ENCODE assay signal across 8 cellular contexts in the genomic region with DNA sequence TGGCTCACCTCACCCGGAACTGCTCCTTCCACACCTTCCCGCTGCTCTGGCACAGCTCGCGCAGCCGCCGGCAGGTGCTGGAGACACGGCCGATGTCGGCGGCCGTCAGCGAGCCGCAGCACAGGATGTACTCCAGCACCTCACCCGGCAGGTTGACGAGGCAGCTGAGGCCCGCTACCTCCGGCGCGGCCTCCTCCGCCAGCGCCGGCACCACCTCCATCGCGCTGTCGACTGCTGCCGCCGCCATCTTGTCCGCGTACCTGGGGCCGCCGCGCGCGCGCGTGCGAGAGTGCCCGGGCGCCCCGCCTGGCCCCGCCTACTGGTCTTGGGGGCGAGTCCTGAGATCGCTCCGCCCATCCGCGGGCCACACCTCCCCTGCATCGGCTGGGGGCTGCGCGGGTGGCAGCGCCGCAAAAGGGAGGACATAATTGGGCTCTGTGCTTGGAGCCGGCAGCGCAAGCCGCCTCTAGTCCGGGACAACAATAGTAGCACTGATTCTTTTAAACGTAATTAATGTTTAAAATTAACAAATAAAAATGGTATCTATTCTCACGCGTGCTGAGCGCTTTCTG. TPM values are rescaled to one million over a fixed set of nuclear protein-coding genes. Genes with fewer than 3 reads are reported as not detected.
DNase-seq lines count a peak whose midpoint lies in the region; FAIRE-seq and TF ChIP-seq lines count a peak whose summit lies in the region.

A gene with protein sequence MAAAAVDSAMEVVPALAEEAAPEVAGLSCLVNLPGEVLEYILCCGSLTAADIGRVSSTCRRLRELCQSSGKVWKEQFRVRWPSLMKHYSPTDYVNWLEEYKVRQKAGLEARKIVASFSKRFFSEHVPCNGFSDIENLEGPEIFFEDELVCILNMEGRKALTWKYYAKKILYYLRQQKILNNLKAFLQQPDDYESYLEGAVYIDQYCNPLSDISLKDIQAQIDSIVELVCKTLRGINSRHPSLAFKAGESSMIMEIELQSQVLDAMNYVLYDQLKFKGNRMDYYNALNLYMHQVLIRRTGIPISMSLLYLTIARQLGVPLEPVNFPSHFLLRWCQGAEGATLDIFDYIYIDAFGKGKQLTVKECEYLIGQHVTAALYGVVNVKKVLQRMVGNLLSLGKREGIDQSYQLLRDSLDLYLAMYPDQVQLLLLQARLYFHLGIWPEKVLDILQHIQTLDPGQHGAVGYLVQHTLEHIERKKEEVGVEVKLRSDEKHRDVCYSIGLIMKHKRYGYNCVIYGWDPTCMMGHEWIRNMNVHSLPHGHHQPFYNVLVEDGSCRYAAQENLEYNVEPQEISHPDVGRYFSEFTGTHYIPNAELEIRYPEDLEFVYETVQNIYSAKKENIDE (minus strand): TSS at position 261 of the 572 bp plus-strand sequence. CDS start 14 bp downstream, at position 247.

- H3K4me1 Mint-ChIP-seq in neural crest cell = peaks cover 24% of the 10 kb centered on the region

- FAIRE-seq in H54 (lab: Jason Lieb, UNC) = no peak

- DNase-seq in EL = peak; percentile 84
- DNase-seq in H54 (ENCODE audit: insufficient read length, low spot score) = peak; percentile 83
- DNase-seq in SHP77 (lab: John Stamatoyannopoulos, UW) = peak; percentile 82 to 90
- peak; percentile 85 for DNase-seq in activated gamma-delta T cell (lab: John Stamatoyannopoulos, UW)
- peak; percentile 80 for DNase-seq in fibroblast of villous mesenchyme (ENCODE audit: low read depth)
- DNase-seq in neural crest cell (ENCODE audit: low read depth, low spot score) = peak; percentile 91
- DNase-seq in stomach = peak; percentile 94

- TF ChIP-seq CTCF in Loucy (conservative IDR thresholded peaks at IDR 0.05; ENCODE audit: low read length) = no peak
- TF ChIP-seq CTCF in fibroblast of villous mesenchyme (IDR thresholded peaks at IDR 0.05; ENCODE audit: insufficient read depth, low read depth, low read length) = no peak
- no peak for TF ChIP-seq CTCF in neural crest cell (conservative IDR thresholded peaks at IDR 0.05)
- TF ChIP-seq CTCF in stomach (IDR thresholded peaks at IDR 0.05) = no peak

- no peaks in the 10 kb centered on the region for H3K27me3 ChIP-seq in Loucy (ENCODE audit: insufficient read depth, low read length, poor library complexity, severe bottlenecking)
- H3K27me3 ChIP-seq in stomach = no peaks in the 10 kb centered on the region

- TF ChIP-seq EP300 in stomach (IDR thresholded peaks at IDR 0.05) = no peak

- peaks cover 20% of the 10 kb centered on the region for H4K20me1 ChIP-seq in Loucy (ENCODE audit: insufficient read depth, low read length, poor library complexity, severe bottlenecking)

- no peaks in the 10 kb centered on the region for H3K9me2 ChIP-seq in Loucy (replicated peaks; ENCODE audit: low read depth, low read length)

- H3F3A ChIP-seq in Loucy (ENCODE audit: low read depth) = no peaks in the 10 kb centered on the region

- H3K27ac ChIP-seq in stomach = peak within 1 kb of the TSS; percentile 80 to 95 (median 89)

- 1 to 4% (median 2%) methylated on average over 17 to 59 of the region's 59 CpGs for WGBS in stomach, 5 donors

- H3K9me3 ChIP-seq in Loucy (ENCODE audit: insufficient read depth, low read depth, low read length) (no peaks in the 10 kb centered on the region), stomach (no peaks in the 10 kb centered on the region)

- H3K4me2 ChIP-seq in Loucy (ENCODE audit: low read depth, low read length, poor library complexity, severe bottlenecking) = peak within 1 kb of the TSS; percentile 89

- H3K9ac ChIP-seq in Loucy (ENCODE audit: low read depth, low read length, poor library complexity, severe bottlenecking) = peak within 1 kb of the TSS; percentile 77

- H3K27ac Mint-ChIP-seq in neural crest cell (ENCODE audit: unreplicated experiment) = peak within 1 kb of the TSS; percentile 3

- H3K4me3 ChIP-seq in Loucy (ENCODE audit: low read length, poor library complexity, severe bottlenecking) = peak within 1 kb of the TSS; percentile 87
- peak within 1 kb of the TSS; percentile 92 for H3K4me3 ChIP-seq in fibroblast of villous mesenchyme (ENCODE audit: low read depth, low read length)
- H3K4me3 ChIP-seq in stomach = peak within 1 kb of the TSS; percentile 74 to 96 (median 85)

- H3K36me3 Mint-ChIP-seq in neural crest cell (ENCODE audit: low read depth) = peaks cover 9% of the 10 kb centered on the region

- peak within 1 kb of the TSS; percentile 97 for H2AFZ ChIP-seq in Loucy (ENCODE audit: low read length)

- H3K27me3 Mint-ChIP-seq in neural crest cell (ENCODE audit: low read depth) = peaks cover 10% of the 10 kb centered on the region

- H3K4me3 Mint-ChIP-seq in neural crest cell = peak within 1 kb of the TSS; percentile 88

- intact Hi-C loops in stomach (cut with DNase I; ENCODE audit: low total_unique reads) = no loop called here

- H3K9me3 Mint-ChIP-seq in neural crest cell = no peaks in the 10 kb centered on the region

- H3K79me2 ChIP-seq in Loucy (ENCODE audit: insufficient read depth, low read length) = peaks cover 41% of the 10 kb centered on the region

- peaks cover 27% of the 10 kb centered on the region for H3K4me1 ChIP-seq in Loucy (ENCODE audit: insufficient read depth, low read length, poor library complexity, severe bottlenecking)
- peaks cover 15 to 35% (median 26%) of the 10 kb centered on the region in 4 donors for H3K4me1 ChIP-seq in stomach

- TF ChIP-seq POLR2A in H54 (IDR thresholded peaks at IDR 0.05; ENCODE audit: low read depth, low read length) (peak; percentile 92), stomach (IDR thresholded peaks at IDR 0.05) (peak in 1 of 4 donors; percentile 71)

- H3K36me3 ChIP-seq in Loucy (ENCODE audit: insufficient read depth, low read length) = peaks cover 7% of the 10 kb centered on the region; the same call in 1 of the 2 replicates
- peaks cover 10 to 18% (median 17%) of the 10 kb centered on the region in 4 donors for H3K36me3 ChIP-seq in stomach

RNA-seq across cellular contexts. Expression of the gene that starts here (rescaled TPM):
- 48.4 and 72.5 TPM in 2 replicates for total RNA-seq in fibroblast of villous mesenchyme
- 60.3 and 69.2 TPM in 2 replicates for total RNA-seq in neural crest cell
- total RNA-seq in stomach = 100 to 1,000 TPM in 1 of 5 donors, 10 to 100 TPM in 4; 21.0 to 494 (median 70.4) TPM
- 10 to 100 TPM in 2 of 3 donors, 1 to 10 TPM in 1; 7.4 to 12.7 (median 11.0) TPM for polyA plus RNA-seq in stomach

Comparison
In these comparisons a context has a peak if more than half of its experiments do, and no peak if none do; other contexts are left out.
1. Peak in every context shown above with its lines: DNase-seq, H3K4me3 ChIP-seq and H3K27ac ChIP-seq.